1 cellular context compared by ENCODE assay signal in genomic region chr12:54280401-54281260, GRCh38.
TF ChIP-seq lines count a peak whose summit lies in the region.

HNRNPA1 (plus strand) TSS chr12:54280726; CDS start chr12:54280808, 82 bp downstream.

TF ChIP-seq in K562, 482 proteins besides CTCF, POLR2A, EP300 and RAD21 (continued from another document and continues in another):
- TF ChIP-seq NRF1 (conservative IDR thresholded peaks at IDR 0.05 in 1 of 2, IDR thresholded peaks at IDR 0.05 in 1 of 2) (peak; percentile 96 to 97), ASH1L (IDR thresholded peaks at IDR 0.05; ENCODE audit: borderline replicate concordance, low read depth, partially characterized antibody) (peak; percentile 98), MXI1 (IDR thresholded peaks at IDR 0.05; ENCODE audit: low read depth, low read length) (0 out of 2 replicates have a peak, but pooled peaks have one; percentile 49), HBP1 (CRISPR knock-in tag; IDR thresholded peaks at IDR 0.05) (peak; percentile 65; the same call in 1 of the 2 replicates), ZNF408 (CRISPR knock-in tag; IDR thresholded peaks at IDR 0.05; ENCODE audit: low read depth) (no peak), HCFC1 (IDR thresholded peaks at IDR 0.05; ENCODE audit: low read depth, low read length) (peak; percentile 22; the same call in 1 of the 2 replicates), VEZF1 (CRISPR knock-in tag; IDR thresholded peaks at IDR 0.05) (peak; percentile 58), HNRNPK (IDR thresholded peaks at IDR 0.05; ENCODE audit: low read depth, low read length, poor library complexity, severe bottlenecking) (no peak), ZZZ3 (IDR thresholded peaks at IDR 0.05) (peak; percentile 79), FOS (IDR thresholded peaks at IDR 0.05; ENCODE audit: extremely low read depth, insufficient read length) (peak; percentile 99), NFYB (IDR thresholded peaks at IDR 0.05; ENCODE audit: extremely low read depth, insufficient read length) (peak; percentile 100), ZBTB49 (CRISPR knock-in tag; IDR thresholded peaks at IDR 0.05; ENCODE audit: borderline replicate concordance) (no peak), ETV5 (CRISPR knock-in tag; IDR thresholded peaks at IDR 0.05; ENCODE audit: low read depth) (peak; percentile 78), HDAC8 (tag; IDR thresholded peaks at IDR 0.05) (peak; percentile 70; the same call in 1 of the 2 replicates), USF1 (CRISPR knock-in tag; IDR thresholded peaks at IDR 0.05) (peak; percentile 44), MNT (conservative IDR thresholded peaks at IDR 0.05) (peak; percentile 89 to 94), CXXC5 (CRISPR knock-in tag; IDR thresholded peaks at IDR 0.05) (peak; percentile 38; the same call in 1 of the 2 replicates), ETV1 (tag; conservative IDR thresholded peaks at IDR 0.05; ENCODE audit: low read depth) (peak; percentile 17; the same call in 1 of the 2 replicates), CBFA2T2 (conservative IDR thresholded peaks at IDR 0.05) (no peak), CHD2 (IDR thresholded peaks at IDR 0.05; ENCODE audit: low read depth, low read length) (peak; percentile 88), SPI1 (IDR thresholded peaks at IDR 0.05; ENCODE audit: borderline replicate concordance, low read depth, low read length) (no peak), POLR2H (tag; IDR thresholded peaks at IDR 0.05; ENCODE audit: low read depth) (peak; percentile 98), ELK1 (CRISPR knock-in tag; IDR thresholded peaks at IDR 0.05) (no peak), ZFX (CRISPR knock-in tag; IDR thresholded peaks at IDR 0.05) (peak; percentile 96), NR2C1 (IDR thresholded peaks at IDR 0.05) (peak; percentile 45), NR2C1 (tag; IDR thresholded peaks at IDR 0.05) (peak; percentile 48), ZNF830 (CRISPR knock-in tag; IDR thresholded peaks at IDR 0.05) (peak; percentile 46; the same call in 1 of the 2 replicates), FOXO4 (CRISPR knock-in tag; IDR thresholded peaks at IDR 0.05) (0 out of 2 replicates have a peak, but pooled peaks have one; percentile 10), POLR2B (IDR thresholded peaks at IDR 0.05; ENCODE audit: low read depth, partially characterized antibody) (peak; percentile 99), C11orf30 (IDR thresholded peaks at IDR 0.05; ENCODE audit: low read depth) (0 out of 2 replicates have a peak, but pooled peaks have one; percentile 17), E2F5 (CRISPR knock-in tag; IDR thresholded peaks at IDR 0.05) (0 out of 2 replicates have a peak, but pooled peaks have one; percentile 71), ATF3 (IDR thresholded peaks at IDR 0.05) (peak; percentile 22; the same call in 1 of the 2 replicates), ATF3 (CRISPR knock-in tag; conservative IDR thresholded peaks at IDR 0.05) (peak; percentile 74), KHSRP (IDR thresholded peaks at IDR 0.05) (peak; percentile 46; the same call in 1 of the 2 replicates), ZNF398 (CRISPR knock-in tag; IDR thresholded peaks at IDR 0.05) (no peak), TSHZ1 (CRISPR knock-in tag; IDR thresholded peaks at IDR 0.05) (no peak), SMARCE1 (IDR thresholded peaks at IDR 0.05) (peak; percentile 31), PHF8 (IDR thresholded peaks at IDR 0.05; ENCODE audit: borderline replicate concordance, low read length) (peak; percentile 88), ZNF232 (CRISPR knock-in tag; IDR thresholded peaks at IDR 0.05) (peak; percentile 34; the same call in 1 of the 2 replicates), ZNF586 (CRISPR knock-in tag; conservative IDR thresholded peaks at IDR 0.05) (no peak), ATF1 (CRISPR knock-in tag; IDR thresholded peaks at IDR 0.05) (no peak), ATF1 (tag; IDR thresholded peaks at IDR 0.05) (peak; percentile 98), NONO (IDR thresholded peaks at IDR 0.05; ENCODE audit: low read depth in 2 of 2, low read length in 1 of 2) (0 out of 4 replicates have a peak, but pooled peaks have one; percentile 26 to 55), ZNF24 (IDR thresholded peaks at IDR 0.05) (0 out of 2 replicates have a peak, but pooled peaks have one; percentile 43), THRAP3 (IDR thresholded peaks at IDR 0.05; ENCODE audit: borderline replicate concordance) (peak; percentile 50; the same call in 1 of the 2 replicates), MAFF (IDR thresholded peaks at IDR 0.05; ENCODE audit: low read length) (no peak), L3MBTL2 (IDR thresholded peaks at IDR 0.05) (peak; percentile 35), ZKSCAN8 (CRISPR knock-in tag; IDR thresholded peaks at IDR 0.05) (0 out of 2 replicates have a peak, but pooled peaks have one; percentile 4), SP1 (CRISPR knock-in tag; IDR thresholded peaks at IDR 0.05) (peak; percentile 94)
